ENCODE assay signal across 8 cellular contexts in the genomic region with DNA sequence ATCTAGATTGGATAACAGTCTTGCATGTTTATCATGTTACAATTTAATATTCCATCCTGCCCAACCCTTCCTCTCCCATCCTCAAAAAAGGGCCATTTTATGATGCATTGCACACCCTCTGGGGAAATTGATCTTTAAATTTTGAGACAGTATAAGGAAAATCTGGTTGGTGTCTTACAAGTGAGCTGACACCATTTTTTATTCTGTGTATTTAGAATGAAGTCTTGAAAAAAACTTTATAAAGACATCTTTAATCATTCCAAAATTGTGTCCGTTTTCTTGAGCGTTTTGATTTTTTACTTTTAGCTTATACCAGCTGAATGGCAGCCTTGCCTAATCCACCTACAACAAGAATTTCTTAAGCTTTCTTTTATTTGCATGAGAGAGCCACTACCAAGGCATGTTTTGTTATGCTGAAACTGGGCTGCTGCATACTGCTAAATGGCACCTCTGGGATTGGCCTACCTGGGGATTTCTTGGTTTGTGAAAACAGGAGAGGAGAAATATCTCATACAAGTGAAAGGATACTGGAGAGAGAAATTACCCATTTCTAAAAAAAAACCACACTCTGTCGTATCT. TPM values are rescaled to one million over a fixed set of nuclear protein-coding genes. Genes with fewer than 3 reads are reported as not detected.
A peak's percentile ranks its signal among the peaks of the same experiment; 100 is the strongest.
DNase-seq lines count a peak whose midpoint lies in the region; ATAC-seq, FAIRE-seq and TF ChIP-seq lines count a peak whose summit lies in the region.

No MANE protein-coding gene starts in this region.

- H3K9me3 ChIP-seq in astrocyte (ENCODE audit: insufficient read depth, low read depth, low read length), result no peaks in the 10 kb centered on the region

- H3K4me3 ChIP-seq in astrocyte (ENCODE audit: insufficient read depth, low read depth, low read length), result peak overlapping the region; percentile 95
- H3K4me3 ChIP-seq in lower leg skin (ENCODE audit: low read depth, poor library complexity, severe bottlenecking), result peak overlapping the region; percentile 57

- peaks cover 17% of the 10 kb centered on the region for H3K4me1 ChIP-seq in astrocyte (ENCODE audit: insufficient read depth, low read length)

- no peak for ATAC-seq in activated CD4-positive, CD25-positive, alpha-beta regulatory T cell treated with anti-CD3 and anti-CD28 coated beads, Interleukin-2, amount 50 U/mL, for 24 hours

- H3K4me2 ChIP-seq in astrocyte (ENCODE audit: low read length), result peak overlapping the region; percentile 85

- peak; percentile 22 for DNase-seq in AG09319 (ENCODE audit: extremely low read depth, low read depth)
- peak; percentile 74 for DNase-seq in HT-29 (ENCODE audit: low spot score)
- no peak for DNase-seq in astrocyte (ENCODE audit: low read depth)
- DNase-seq in lower leg skin (ENCODE audit: low spot score in 2 of 2), result no peak
- DNase-seq in NCI-H748 (lab: John Stamatoyannopoulos, UW; ENCODE audit: unreplicated experiment), result no peak
- DNase-seq in NCI-H146 (lab: John Stamatoyannopoulos, UW), result no peak
- DNase-seq in NCI-H1436 treated with DMSO at 0.1 percent for 48 hours (lab: John Stamatoyannopoulos, UW), result no peak

- peak overlapping the region; percentile 98 for H3K4me3 Mint-ChIP-seq in astrocyte (ENCODE audit: unreplicated experiment)

- peaks cover 52% of the 10 kb centered on the region for H3K79me2 ChIP-seq in astrocyte (ENCODE audit: insufficient read depth, low read length)

- H3K36me3 Mint-ChIP-seq in astrocyte (ENCODE audit: low read depth, unreplicated experiment), result peaks cover 41% of the 10 kb centered on the region

- H3K36me3 ChIP-seq in astrocyte (ENCODE audit: insufficient read depth, low read length), result peaks cover 36% of the 10 kb centered on the region

- H3K9me3 Mint-ChIP-seq in astrocyte (ENCODE audit: unreplicated experiment), result no peaks in the 10 kb centered on the region

- no peaks in the 10 kb centered on the region for H3K27me3 ChIP-seq in astrocyte (ENCODE audit: insufficient read depth, low read length)

- H2AFZ ChIP-seq in astrocyte (ENCODE audit: low read depth, low read length), result no peak overlapping the region

- no peak for FAIRE-seq in astrocyte (lab: Jason Lieb, UNC)

- H3K27ac ChIP-seq in astrocyte (ENCODE audit: low read depth, low read length), result peak overlapping the region; percentile 100

- intact Hi-C loops in lower leg skin (cut with DNase I; ENCODE audit: low total_unique reads), result no loop called here

- TF ChIP-seq CTCF in AG09319 (IDR thresholded peaks at IDR 0.05; ENCODE audit: low read depth, low read length) (no peak), astrocyte (IDR thresholded peaks at IDR 0.05; ENCODE audit: insufficient read depth, low read depth, low read length) (no peak), lower leg skin (IDR thresholded peaks at IDR 0.05) (no peak)

- peak overlapping the region; percentile 100 for H3K27ac Mint-ChIP-seq in astrocyte (ENCODE audit: unreplicated experiment)

- no peak for TF ChIP-seq POLR2A in lower leg skin (IDR thresholded peaks at IDR 0.05)

- H3K9ac ChIP-seq in astrocyte (ENCODE audit: low read length), result peak overlapping the region; percentile 100

- peaks cover 16% of the 10 kb centered on the region for H3K4me1 Mint-ChIP-seq in astrocyte (ENCODE audit: low read depth, unreplicated experiment)

- WGBS in lower leg skin, 2 donors, result 8 to 14% methylated on average over 3 of the region's 3 CpGs

- H3K27me3 Mint-ChIP-seq in astrocyte (ENCODE audit: low read depth, unreplicated experiment), result no peaks in the 10 kb centered on the region

- H4K20me1 ChIP-seq in astrocyte (ENCODE audit: insufficient read depth, low read length), result peaks cover 19% of the 10 kb centered on the region

RNA-seq across cellular contexts. Expression of a gene that starts 52.3 kb away (rescaled TPM):
- 3.3 and 3.5 TPM in 2 replicates for total RNA-seq in HT-29 (2014; rRNA removed; shearing (Covaris generic))
- total RNA-seq in astrocyte (9.0 and 9.2 TPM in 2 replicates), lower leg skin (10 to 100 TPM in 2 of 4 donors, 1 to 10 TPM in 2; 8.2 to 22.5 (median 13.2) TPM)

RNA-seq across cellular contexts. Expression of a gene that starts 52.5 kb away (rescaled TPM):
- total RNA-seq in HT-29 (2014; rRNA removed; shearing (Covaris generic)), result 18.8 and 21.5 TPM in 2 replicates
- total RNA-seq in astrocyte (33.4 and 41.7 TPM in 2 replicates), lower leg skin (10 to 100 TPM; 21.3 to 52.5 (median 28.2) TPM)

Comparison
In these comparisons a context has a peak if more than half of its experiments do, and no peak if none do; other contexts are left out.
1. DNase-seq: peak in AG09319 (single experiment) and HT-29 (single experiment); none in astrocyte (single experiment), lower leg skin (0 of 2), NCI-H748 (single experiment), NCI-H146 (single experiment) and NCI-H1436 treated with DMSO at 0.1 percent for 48 hours (single experiment).